In genomic region chr14:87152701-87153100, GRCh38 we compare ENCODE assay signal across 26 cellular contexts.
DNase-seq lines count a peak whose midpoint lies in the region; ATAC-seq and TF ChIP-seq lines count a peak whose summit lies in the region.
"Had no signal": no experiment of that assay in that cellular context is flagged by ENCODE, and none has a peak within 500 bp of the region (broad histone marks: within the 10 kb centered on the region; RNA-seq: fewer than 3 reads in every experiment).

No MANE protein-coding gene starts in this region.

- peaks cover 33% of the 10 kb centered on the region for H3K4me1 Mint-ChIP-seq in nephron
- no peaks in the 10 kb centered on the region for H3K4me1 Mint-ChIP-seq in natural killer cell
- H3K4me1 Mint-ChIP-seq: naive thymus-derived CD4-positive, alpha-beta T cell; stimulated activated memory B cell treated with anti-CD40 and anti-IgM and Interleukin-4, amounts not matched to agents 10 μg/mL and 1 μg/mL and 100 μg/mL, for 72 hours had no signal

- no peak for TF ChIP-seq CTCF in nephron (IDR thresholded peaks at IDR 0.05; ENCODE audit: unreplicated experiment in 3 of 3)
- no peak for TF ChIP-seq CTCF in natural killer cell (IDR thresholded peaks at IDR 0.05)
- no peak for TF ChIP-seq CTCF in left lung (IDR thresholded peaks at IDR 0.05)

- no peaks in the 10 kb centered on the region for H3K9me3 ChIP-seq in left lung
- H3K9me3 ChIP-seq: BLaER1 treated with 17β-estradiol and CSF1 and Interleukin-3, amounts not matched to agents 10 nM and 100 nM; colonic mucosa; lower lobe of right lung; ovary had no signal

- H3K36me3 Mint-ChIP-seq in nephron (ENCODE audit: low read depth) (no peaks in the 10 kb centered on the region), natural killer cell (no peaks in the 10 kb centered on the region)
- H3K36me3 Mint-ChIP-seq: naive thymus-derived CD4-positive, alpha-beta T cell; stimulated activated memory B cell treated with anti-CD40 and anti-IgM and Interleukin-4, amounts not matched to agents 10 μg/mL and 1 μg/mL and 100 μg/mL, for 72 hours; type B pancreatic cell had no signal

- H3K4me3 Mint-ChIP-seq in nephron (no peak overlapping the region), natural killer cell (no peak overlapping the region)
- H3K4me3 Mint-ChIP-seq: activated T-cell treated with anti-CD3 and anti-CD28 coated beads, Interleukin-2, amount 50 U/mL, for 72 hours; GM23338; naive thymus-derived CD4-positive, alpha-beta T cell; stimulated activated memory B cell treated with anti-CD40 and anti-IgM and Interleukin-4, amounts not matched to agents 10 μg/mL and 1 μg/mL and 100 μg/mL, for 72 hours; type B pancreatic cell had no signal

- intact Hi-C loops in natural killer cell (cut with micrococcal nuclease), result no loop called here
- intact Hi-C loops in left lung (cut with DNase I), result no loop called here

- H3K27ac Mint-ChIP-seq in nephron, result peak overlapping the region in 2 of 3 experiments; percentile 40 to 64
- H3K27ac Mint-ChIP-seq in natural killer cell, result no peak overlapping the region
- H3K27ac Mint-ChIP-seq: activated T-cell treated with anti-CD3 and anti-CD28 coated beads, Interleukin-2, amount 50 U/mL, for 72 hours; GM23338; naive thymus-derived CD4-positive, alpha-beta T cell; stimulated activated memory B cell treated with anti-CD40 and anti-IgM and Interleukin-4, amounts not matched to agents 10 μg/mL and 1 μg/mL and 100 μg/mL, for 72 hours; type B pancreatic cell had no signal

- H3K9me3 Mint-ChIP-seq in nephron (no peaks in the 10 kb centered on the region), natural killer cell (peaks cover 8 to 16% of the 10 kb centered on the region in 2 donors)
- H3K9me3 Mint-ChIP-seq: stimulated activated memory B cell treated with anti-CD40 and anti-IgM and Interleukin-4, amounts not matched to agents 10 μg/mL and 1 μg/mL and 100 μg/mL, for 72 hours; type B pancreatic cell had no signal

- DNase-seq in DMS53 (lab: John Stamatoyannopoulos, UW) (peak; percentile 42), NCI-H146 (lab: John Stamatoyannopoulos, UW) (peak; percentile 83), NCI-H526 (lab: John Stamatoyannopoulos, UW) (peak; percentile 49 to 84), natural killer cell (no peak), left lung (no peak)
- DNase-seq: activated CD4-positive, alpha-beta T cell treated with anti-CD3 and anti-CD28 coated beads, Interleukin-2, amount 50 U/mL, for 4 hours; activated naive CD4-positive, alpha-beta T cell; activated T-cell treated with anti-CD3 and anti-CD28 coated beads, Interleukin-2, amount 50 U/mL, for 72 hours; colonic mucosa; DND-41; effector CD4-positive, alpha-beta T cell; IMR-90; lower lobe of right lung; naive thymus-derived CD4-positive, alpha-beta T cell; NCI-H1048; NCI-H510A treated with DMSO at 0.1 percent for 48 hours; ovary; PC-3 had no signal

- H3K27me3 Mint-ChIP-seq in nephron (ENCODE audit: low read depth), result no peaks in the 10 kb centered on the region
- no peaks in the 10 kb centered on the region for H3K27me3 Mint-ChIP-seq in natural killer cell (ENCODE audit: low read depth in 2 of 2)
- H3K27me3 Mint-ChIP-seq: naive thymus-derived CD4-positive, alpha-beta T cell; stimulated activated memory B cell treated with anti-CD40 and anti-IgM and Interleukin-4, amounts not matched to agents 10 μg/mL and 1 μg/mL and 100 μg/mL, for 72 hours had no signal

- no peaks in the 10 kb centered on the region for H3K36me3 ChIP-seq in left lung
- H3K36me3 ChIP-seq: BLaER1 treated with 17β-estradiol and CSF1 and Interleukin-3, amounts not matched to agents 10 nM and 100 nM; colonic mucosa; lower lobe of right lung; ovary had no signal

- no peak overlapping the region for H3K4me3 ChIP-seq in left lung
- H3K4me3 ChIP-seq: BLaER1 treated with 17β-estradiol and CSF1 and Interleukin-3, amounts not matched to agents 10 nM and 100 nM; colonic mucosa; GM23338; hepatocyte; lower lobe of right lung; ovary had no signal

- H3K27me3 ChIP-seq in left lung, result no peaks in the 10 kb centered on the region
- H3K27me3 ChIP-seq: BLaER1 treated with 17β-estradiol and CSF1 and Interleukin-3, amounts not matched to agents 10 nM and 100 nM; colonic mucosa; hepatocyte; ovary had no signal

- ATAC-seq in natural killer cell (no peak), HG02610 (IDR thresholded peaks at IDR 0.05; ENCODE audit: unreplicated experiment) (no peak), left lung (no peak)
- ATAC-seq: activated CD4-positive, CD25-positive, alpha-beta regulatory T cell treated with anti-CD3 and anti-CD28 coated beads, Interleukin-2, amount 50 U/mL, for 24 hours; activated T-cell treated with anti-CD3 and anti-CD28 coated beads, Interleukin-2, amount 50 U/mL, for 72 hours; GM23338; lower lobe of right lung; naive thymus-derived CD4-positive, alpha-beta T cell; PC-3; stimulated activated memory B cell treated with anti-CD40 and anti-IgM and Interleukin-4, amounts not matched to agents 10 μg/mL and 1 μg/mL and 100 μg/mL, for 72 hours had no signal

- H3K27ac ChIP-seq in left lung, result no peak overlapping the region
- H3K27ac ChIP-seq: BLaER1 treated with 17β-estradiol and CSF1 and Interleukin-3, amounts not matched to agents 10 nM and 100 nM; colonic mucosa; hepatocyte; lower lobe of right lung; ovary had no signal

- H3K4me1 ChIP-seq in left lung, result no peaks in the 10 kb centered on the region
- H3K4me1 ChIP-seq: BLaER1 treated with 17β-estradiol and CSF1 and Interleukin-3, amounts not matched to agents 10 nM and 100 nM; colonic mucosa; lower lobe of right lung had no signal

Comparison
In these comparisons a context has a peak if more than half of its experiments do, and no peak if none do; other contexts are left out.
1. DNase-seq: peak in DMS53 (single experiment), NCI-H146 (single experiment) and NCI-H526 (2 of 2); none in natural killer cell (single experiment) and left lung (0 of 2).
2. H3K27ac Mint-ChIP-seq: peak in nephron (2 of 3); none in natural killer cell (0 of 2).